Comparison of ENCODE assay signal across 17 cellular contexts in genomic region chr17:8606415-8606814, GRCh38. TPM values are rescaled to one million over a fixed set of nuclear protein-coding genes. Genes with fewer than 3 reads are reported as not detected.
A peak's percentile ranks its signal among the peaks of the same experiment; 100 is the strongest.
DNase-seq lines count a peak whose midpoint lies in the region; ATAC-seq and TF ChIP-seq lines count a peak whose summit lies in the region.
"Had no signal": no experiment of that assay in that cellular context is flagged by ENCODE, and none has a peak within 500 bp of the region (broad histone marks: within the 10 kb centered on the region; RNA-seq: fewer than 3 reads in every experiment).

No MANE protein-coding gene starts in this region.

- no peaks in the 10 kb centered on the region for H3K27me3 Mint-ChIP-seq in chondrocyte (ENCODE audit: low read depth)

- peak overlapping the region; percentile 26 for H3K4me3 Mint-ChIP-seq in chondrocyte (ENCODE audit: unreplicated experiment)
- H3K4me3 Mint-ChIP-seq: activated T-helper 17 cell treated with anti-CD3 and anti-CD28 coated beads, Interleukin-2, amount 50 U/mL, for 72 hours; neural crest cell had no signal

- peak overlapping the region; percentile 51 for H3K27ac ChIP-seq in A673 (ENCODE audit: low read depth, low read length, poor library complexity, severe bottlenecking)
- H3K27ac ChIP-seq in lung (ENCODE audit: low read depth in 1 of 2, low read length in 1 of 2): peak overlapping the region; percentile 23 to 77
- H3K27ac ChIP-seq: brain microvascular endothelial cell, uterus had no signal

- TF ChIP-seq CTCF in A673 (conservative IDR thresholded peaks at IDR 0.05; ENCODE audit: low read depth, low read length) (no peak), chondrocyte (IDR thresholded peaks at IDR 0.05) (no peak), lung (IDR thresholded peaks at IDR 0.05; ENCODE audit: control extremely low read depth, extremely low read depth) (no peak)

- POLR2A ChIA-PET in A673 (lab: Charles Lee; ENCODE audit: low non-redundant PET): no interaction called here

- intact Hi-C loops in A673 (cut with micrococcal nuclease; ENCODE audit: unreplicated experiment): no loop called here

- H3K4me3 ChIP-seq in A673 (ENCODE audit: low read depth, low read length, poor library complexity, severe bottlenecking) (no peak overlapping the region), lung (no peak overlapping the region)
- H3K4me3 ChIP-seq: uterus had no signal

- H3K4me1 Mint-ChIP-seq in chondrocyte (ENCODE audit: low read depth): peaks cover 54% of the 10 kb centered on the region
- H3K4me1 Mint-ChIP-seq: activated T-helper 17 cell treated with anti-CD3 and anti-CD28 coated beads, Interleukin-2, amount 50 U/mL, for 72 hours had no signal

- H3K9me3 ChIP-seq in A673 (ENCODE audit: low read depth, low read length, poor library complexity, severe bottlenecking): no peaks in the 10 kb centered on the region
- H3K9me3 ChIP-seq in lung (ENCODE audit: control insufficient read depth in 2 of 2, insufficient read depth in 1 of 2, low read length in 1 of 2): peaks cover 0 to 1% of the 10 kb centered on the region in 2 donors
- H3K9me3 ChIP-seq: uterus had no signal

- peaks cover 7% of the 10 kb centered on the region for H3K36me3 Mint-ChIP-seq in chondrocyte (ENCODE audit: low read depth)

- 37 to 70% methylated on average over 3 of the region's 3 CpGs for WGBS in lung, 2 donors

- BruUV-seq in A673 (replicated peaks; lab: Mats Ljungman, UMichigan): no TSS peak

- H3K36me3 ChIP-seq in A673 (ENCODE audit: insufficient read depth, low read length, poor library complexity, severe bottlenecking) (no peaks in the 10 kb centered on the region), lung (ENCODE audit: control insufficient read depth in 2 of 2, insufficient read depth in 2 of 2, low read length in 2 of 2) (peaks cover 0 to 2% of the 10 kb centered on the region in 2 donors)
- H3K36me3 ChIP-seq: brain microvascular endothelial cell, uterus had no signal

- ATAC-seq in lung (ENCODE audit: insufficient read depth, low FRiP score) (no peak), HG03097 (IDR thresholded peaks at IDR 0.05; ENCODE audit: low FRiP score, unreplicated experiment) (no peak)
- ATAC-seq: activated T-helper 17 cell treated with anti-CD3 and anti-CD28 coated beads, Interleukin-2, amount 50 U/mL, for 72 hours had no signal

- DNase-seq in A673 (ENCODE audit: low spot score) (peak; percentile 42), NCI-H1092 (lab: John Stamatoyannopoulos, UW) (peak; percentile 57), chondrocyte (ENCODE audit: low spot score) (no peak), lung (ENCODE audit: low spot score) (no peak), NCI-H510A (lab: John Stamatoyannopoulos, UW) (no peak), NOMO-1 treated with dmso at 0.1 percent for 144 hours (lab: John Stamatoyannopoulos, UW; ENCODE audit: unreplicated experiment) (no peak)
- no peak for DNase-seq in activated CD8-positive, alpha-beta memory T cell treated with anti-CD3 and anti-CD28 coated beads, Interleukin-2, amount 50 U/mL, for 48 hours
- DNase-seq: ACHN; activated CD4-positive, alpha-beta T cell treated with anti-CD3 and anti-CD28 coated beads for 4 hours; brain microvascular endothelial cell; EL; erythroblast; NK-92 treated with Interleukin-12 subunit alpha and Interleukin-12 subunit beta, amount 100 ng/mL, for 24 hours; uterus had no signal

- H3K9me3 Mint-ChIP-seq in chondrocyte (ENCODE audit: low read depth): peaks cover 2% of the 10 kb centered on the region
- H3K9me3 Mint-ChIP-seq: activated T-helper 17 cell treated with anti-CD3 and anti-CD28 coated beads, Interleukin-2, amount 50 U/mL, for 72 hours had no signal

- H3K27ac Mint-ChIP-seq in chondrocyte (ENCODE audit: unreplicated experiment): peak overlapping the region; percentile 82
- H3K27ac Mint-ChIP-seq: activated T-helper 17 cell treated with anti-CD3 and anti-CD28 coated beads, Interleukin-2, amount 50 U/mL, for 72 hours had no signal

- H3K4me1 ChIP-seq in A673 (ENCODE audit: insufficient read depth, low read length, poor library complexity, severe bottlenecking) (peaks cover 23% of the 10 kb centered on the region), lung (ENCODE audit: control insufficient read depth in 2 of 2, insufficient read depth in 2 of 2, low read length in 2 of 2) (peaks cover 0 to 15% of the 10 kb centered on the region in 2 donors)
- H3K4me1 ChIP-seq: uterus had no signal

- CTCF ChIA-PET in A673 (lab: Charles Lee): no interaction called here

- H3K27me3 ChIP-seq in A673 (replicated peaks; ENCODE audit: insufficient read depth, low read depth, low read length, poor library complexity): no peaks in the 10 kb centered on the region
- H3K27me3 ChIP-seq in lung (ENCODE audit: control insufficient read depth, insufficient read depth): no peaks in the 10 kb centered on the region
- H3K27me3 ChIP-seq: brain microvascular endothelial cell, uterus had no signal

RNA-seq across cellular contexts. Expression of gene MYH10, which starts 24.1 kb away (rescaled TPM):
- total RNA-seq in A673 (2021): 129 and 167 TPM in 2 replicates
- total RNA-seq in chondrocyte: 211 to 296 TPM (median 284 TPM) in 3 replicates
- total RNA-seq in lung: 100 to 1,000 TPM in 1 of 2 donors, 10 to 100 TPM in 1; 73.4 to 194 TPM
- polyA plus RNA-seq in lung: 10 to 100 TPM in 1 of 2 donors, 1 to 10 TPM in 1; 9.6 to 16.0 TPM

Comparison
In these comparisons a context has a peak if more than half of its experiments do, and no peak if none do; other contexts are left out.
1. DNase-seq: peak in A673 (single experiment) and NCI-H1092 (single experiment); none in chondrocyte (single experiment), lung (single experiment), NCI-H510A (single experiment), NOMO-1 treated with dmso at 0.1 percent for 144 hours (single experiment) and activated CD8-positive, alpha-beta memory T cell treated with anti-CD3 and anti-CD28 coated beads, Interleukin-2, amount 50 U/mL, for 48 hours (single experiment).